In the genomic region with DNA sequence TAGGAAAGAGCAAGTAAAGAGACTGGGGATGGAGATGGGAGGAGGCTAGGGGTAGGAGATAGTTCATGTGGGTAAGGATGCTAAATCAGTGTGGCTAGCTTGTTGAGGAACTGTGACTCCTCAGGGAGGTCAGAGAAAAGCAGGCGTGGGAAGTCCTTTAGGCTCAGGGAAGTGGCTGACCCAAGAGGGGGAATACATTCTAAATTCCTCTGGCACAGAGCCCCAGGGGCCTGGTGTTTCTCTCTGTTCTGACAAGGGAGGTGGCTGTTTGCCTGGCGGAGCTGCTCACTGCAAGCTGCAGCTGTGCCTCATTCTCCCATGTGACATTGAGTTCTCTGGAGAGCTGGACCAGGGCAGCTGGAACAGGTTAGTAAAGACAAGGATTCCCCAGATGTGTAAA, we compare ENCODE assay signal across 9 cellular contexts.
DNase-seq lines count a peak whose midpoint lies in the region; ATAC-seq and TF ChIP-seq lines count a peak whose summit lies in the region.
"Had no signal": no experiment of that assay in that cellular context is flagged by ENCODE, and none has a peak within 500 bp of the region (broad histone marks: within the 10 kb centered on the region; RNA-seq: fewer than 3 reads in every experiment).

No MANE protein-coding gene starts in this region.

- 7 to 12% (median 9%) methylated on average over 2 of the region's 2 CpGs for WGBS in ovary, 3 donors

- TF ChIP-seq POLR2A in ovary (IDR thresholded peaks at IDR 0.05), result no peak

- intact Hi-C loops in CD4-positive, alpha-beta memory T cell (cut with micrococcal nuclease), result loop anchor here (5.0 kb wide), 1 partner anchor 152 kb away; a partner anchor contains a TSS
- intact Hi-C loops in ovary (cut with DNase I), result loop anchor here in 1 of 4 donors (5.0 kb wide), 1 partner anchor 152 kb away; a partner anchor contains a TSS

- peaks cover 0 to 12% (median 1%) of the 10 kb centered on the region in 8 donors for H3K9me3 Mint-ChIP-seq in CD4-positive, alpha-beta memory T cell

- H3K4me3 Mint-ChIP-seq in CD4-positive, alpha-beta memory T cell, result peak overlapping the region in 4 of 8 donors; percentile 0 to 79 (median 7)

- no peaks in the 10 kb centered on the region for H3K9me3 ChIP-seq in CD4-positive, alpha-beta memory T cell (ENCODE audit: control insufficient read depth in 1 of 2, low read length in 2 of 2)
- no peaks in the 10 kb centered on the region for H3K9me3 ChIP-seq in SJCRH30 (replicated peaks)
- H3K9me3 ChIP-seq in ovary, result no peaks in the 10 kb centered on the region

- TF ChIP-seq CTCF in fibroblast of pulmonary artery (IDR thresholded peaks at IDR 0.05; ENCODE audit: low read length, missing control alignments), result no peak
- TF ChIP-seq CTCF in ovary (IDR thresholded peaks at IDR 0.05), result no peak

- H3K4me1 Mint-ChIP-seq in CD4-positive, alpha-beta memory T cell, result peaks cover 16 to 32% (median 25%) of the 10 kb centered on the region in 4 donors

- no peak overlapping the region for H3K4me3 ChIP-seq in CD4-positive, alpha-beta memory T cell (ENCODE audit: low read length in 2 of 2)
- H3K4me3 ChIP-seq in SJCRH30 (no peak overlapping the region), fibroblast of pulmonary artery (replicated peaks; ENCODE audit: low read depth, low read length) (no peak overlapping the region), ovary (no peak overlapping the region)
- H3K4me3 ChIP-seq: SK-N-MC had no signal

- no peaks in the 10 kb centered on the region for H3K27me3 Mint-ChIP-seq in CD4-positive, alpha-beta memory T cell

- no peaks in the 10 kb centered on the region for H3K36me3 ChIP-seq in CD4-positive, alpha-beta memory T cell (ENCODE audit: insufficient read depth, low read length)
- H3K36me3 ChIP-seq in SJCRH30 (no peaks in the 10 kb centered on the region), ovary (no peaks in the 10 kb centered on the region)

- ATAC-seq in HG03139 (IDR thresholded peaks at IDR 0.05; ENCODE audit: unreplicated experiment) (no peak), HG02610 (IDR thresholded peaks at IDR 0.05; ENCODE audit: unreplicated experiment) (no peak), HG02588 (IDR thresholded peaks at IDR 0.05; ENCODE audit: unreplicated experiment) (no peak)

- no peak for TF ChIP-seq EP300 in ovary (IDR thresholded peaks at IDR 0.05)

- peaks cover 18% of the 10 kb centered on the region for H3K4me1 ChIP-seq in CD4-positive, alpha-beta memory T cell (ENCODE audit: insufficient read depth, low read length)
- H3K4me1 ChIP-seq in SJCRH30 (peaks cover 33% of the 10 kb centered on the region), ovary (ENCODE audit: insufficient read depth) (peaks cover 31% of the 10 kb centered on the region)

- POLR2A ChIA-PET in CD4-positive, alpha-beta memory T cell (lab: Charles Lee; ENCODE audit: partially characterized antibody), result interaction anchor here (0.8 to 2.4 kb wide), 11 partner anchors 10 to 157 kb away, joined by 3 to 25 read pairs (median 8); a partner anchor contains a TSS

- no peak for DNase-seq in CD4-positive, alpha-beta memory T cell
- DNase-seq in SJCRH30 (peak; percentile 87 to 89), fibroblast of pulmonary artery (ENCODE audit: low read depth) (peak; percentile 98), ovary (peak; percentile 83 to 98 (median 93)), KG1 (lab: John Stamatoyannopoulos, UW) (no peak)

- H3K27ac ChIP-seq in CD4-positive, alpha-beta memory T cell (ENCODE audit: low read depth, low read length), result no peak overlapping the region
- H3K27ac ChIP-seq in SJCRH30 (peak overlapping the region; percentile 47), ovary (peak overlapping the region in 1 of 2 donors; percentile 60)
- H3K27ac ChIP-seq: SK-N-MC had no signal

- H3K27ac Mint-ChIP-seq in CD4-positive, alpha-beta memory T cell, result peak overlapping the region; percentile 66 to 95 (median 94)

- peaks cover 0 to 3% of the 10 kb centered on the region in 2 donors for H3K36me3 Mint-ChIP-seq in CD4-positive, alpha-beta memory T cell

- H3K27me3 ChIP-seq in CD4-positive, alpha-beta memory T cell (ENCODE audit: insufficient read depth, low read length), result no peaks in the 10 kb centered on the region
- H3K27me3 ChIP-seq in SJCRH30 (no peaks in the 10 kb centered on the region), ovary (no peaks in the 10 kb centered on the region)

- CTCF ChIA-PET in CD4-positive, alpha-beta memory T cell (lab: Charles Lee; ENCODE audit: partially characterized antibody), result interaction anchor here (1.5 to 2.5 kb wide), 3 partner anchors 93 to 154 kb away, joined by 3 to 12 read pairs (median 10); no protein-coding TSS in a partner anchor

Comparison
In these comparisons a context has a peak if more than half of its experiments do, and no peak if none do; other contexts are left out.
1. DNase-seq: peak in SJCRH30 (2 of 2), fibroblast of pulmonary artery (single experiment) and ovary (5 of 5); none in CD4-positive, alpha-beta memory T cell (0 of 5) and KG1 (single experiment).